Comparison of ENCODE assay signal across 25 cellular contexts in genomic region chr6:90780778-90781177, GRCh38.
"Had no signal": no experiment of that assay in that cellular context is flagged by ENCODE, and none has a peak within 500 bp of the region (broad histone marks: within the 10 kb centered on the region; RNA-seq: fewer than 3 reads in every experiment).

No MANE protein-coding gene starts in this region.

- DNase-seq: colonic mucosa; cortex of kidney; dermis blood vessel endothelial cell; dorsolateral prefrontal cortex; effector CD4-positive, alpha-beta T cell; effector CD8-positive, alpha-beta T cell; effector memory CD4-positive, alpha-beta T cell; effector memory CD8-positive, alpha-beta T cell; endodermal cell; erythroblast; esophagus squamous epithelium; foreskin fibroblast; foreskin keratinocyte; foreskin melanocyte; gastrocnemius medialis; glutamatergic neuron; head of caudate nucleus; heart left ventricle; heart right ventricle had no signal

- H3K4me1 ChIP-seq: colonic mucosa, esophagus muscularis mucosa, esophagus squamous epithelium, foreskin keratinocyte, gastrocnemius medialis, gastroesophageal sphincter, heart left ventricle, heart right ventricle had no signal

- H3K27ac Mint-ChIP-seq: dendritic cell treated with granulocyte-macrophage colony-stimulating factor and Interleukin-4, amounts not matched to agents 40 ng/mL and 50 ng/mL, for 4 days; effector memory CD8-positive, alpha-beta T cell; endodermal cell had no signal

- H3K27ac ChIP-seq: colonic mucosa, coronary artery, dorsolateral prefrontal cortex, epithelial cell of prostate, esophagus muscularis mucosa, esophagus squamous epithelium, foreskin keratinocyte, gastrocnemius medialis, gastroesophageal sphincter, heart left ventricle, heart right ventricle had no signal

- H3K4me3 Mint-ChIP-seq: dendritic cell treated with granulocyte-macrophage colony-stimulating factor and Interleukin-4, amounts not matched to agents 40 ng/mL and 50 ng/mL, for 4 days; effector memory CD8-positive, alpha-beta T cell; endodermal cell had no signal

- H3K27me3 Mint-ChIP-seq: dendritic cell treated with granulocyte-macrophage colony-stimulating factor and Interleukin-4, amounts not matched to agents 40 ng/mL and 50 ng/mL, for 4 days had no signal

- ATAC-seq: effector memory CD8-positive, alpha-beta T cell; esophagus mucosa; foreskin keratinocyte; gastrocnemius medialis; gastroesophageal sphincter; heart left ventricle; heart right ventricle had no signal

- H3K27me3 ChIP-seq: colonic mucosa, dorsolateral prefrontal cortex, esophagus muscularis mucosa, esophagus squamous epithelium, foreskin keratinocyte, gastrocnemius medialis, gastroesophageal sphincter, heart left ventricle, heart right ventricle had no signal

- H3K9me3 Mint-ChIP-seq: dendritic cell treated with granulocyte-macrophage colony-stimulating factor and Interleukin-4, amounts not matched to agents 40 ng/mL and 50 ng/mL, for 4 days; effector memory CD8-positive, alpha-beta T cell; endodermal cell had no signal

- H3K36me3 ChIP-seq: colonic mucosa, esophagus muscularis mucosa, esophagus squamous epithelium, gastrocnemius medialis, gastroesophageal sphincter, heart left ventricle, heart right ventricle had no signal

- H3K9me3 ChIP-seq: colonic mucosa, esophagus muscularis mucosa, esophagus squamous epithelium, gastrocnemius medialis, gastroesophageal sphincter, heart left ventricle, heart right ventricle had no signal

- H3K4me3 ChIP-seq: colonic mucosa, coronary artery, dorsolateral prefrontal cortex, esophagus muscularis mucosa, esophagus squamous epithelium, gastrocnemius medialis, gastroesophageal sphincter, heart left ventricle, heart right ventricle had no signal
